ENCODE assay signal across 7 cellular contexts in the genomic region with DNA sequence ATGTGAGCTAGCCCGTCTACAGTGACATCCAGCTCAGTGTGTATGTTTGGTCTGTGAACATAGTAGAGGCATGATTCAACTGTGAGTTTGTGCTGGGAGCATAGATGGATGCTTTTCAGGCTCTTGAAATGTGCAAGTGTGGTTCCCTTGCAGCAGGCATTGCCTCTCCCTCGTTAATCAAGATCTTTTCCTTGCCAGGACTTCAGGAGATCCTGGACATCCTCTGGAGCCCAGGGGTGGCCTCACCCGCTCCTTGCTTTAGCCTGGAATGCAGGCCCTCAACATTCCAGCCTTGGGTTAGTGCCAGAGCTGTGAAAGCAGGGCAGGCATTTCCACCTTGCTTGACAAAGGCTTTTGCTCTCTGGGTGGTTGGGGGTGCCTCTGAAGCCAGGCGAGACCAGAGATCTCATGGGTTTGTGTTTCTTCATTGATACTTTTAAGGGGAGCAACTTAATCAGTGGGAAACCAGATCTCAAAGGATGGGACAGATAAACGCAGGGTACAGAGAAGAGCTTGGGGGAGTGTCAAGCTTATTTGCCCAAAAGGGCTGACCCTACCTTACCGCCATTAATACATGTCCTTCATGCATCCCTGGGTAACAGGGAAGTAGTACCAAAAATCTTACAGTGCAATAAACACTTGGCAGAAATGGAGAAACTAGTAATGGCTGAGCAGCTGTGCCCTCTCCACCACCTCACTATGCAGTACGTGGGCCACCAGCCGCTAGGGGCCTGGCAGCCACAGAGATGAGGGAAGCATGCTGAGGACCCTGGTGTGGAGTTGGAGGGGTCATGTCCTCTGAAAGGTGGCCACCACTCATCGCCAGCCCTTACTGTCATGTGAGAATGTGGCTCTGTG.
DNase-seq lines count a peak whose midpoint lies in the region; FAIRE-seq and TF ChIP-seq lines count a peak whose summit lies in the region.

No MANE protein-coding gene starts in this region.

- peak overlapping the region; percentile 59 for H3K4me2 ChIP-seq in Karpas-422 (ENCODE audit: low read depth, low read length, poor library complexity, severe bottlenecking)

- H3K79me2 ChIP-seq in Karpas-422 (ENCODE audit: low read length) = peaks cover 94% of the 10 kb centered on the region

- peaks cover 95% of the 10 kb centered on the region for H3K4me1 ChIP-seq in Karpas-422 (ENCODE audit: low read length)
- H3K4me1 ChIP-seq in neutrophil (ENCODE audit: control insufficient read depth in 1 of 2, insufficient read depth in 1 of 2, low read depth in 1 of 2, low read length in 1 of 2) = peaks cover 93 to 96% of the 10 kb centered on the region in 2 experiments

- H3K27ac ChIP-seq in Karpas-422 (ENCODE audit: low read length) (peak overlapping the region; percentile 90), neutrophil (peak overlapping the region; percentile 95)

- no peak for FAIRE-seq in RCC 7860 (lab: Jason Lieb, UNC)

- H3K27me3 ChIP-seq in Karpas-422 (ENCODE audit: low read length) (no peaks in the 10 kb centered on the region), neutrophil (no peaks in the 10 kb centered on the region)

- H2AFZ ChIP-seq in Karpas-422 (ENCODE audit: low read length) = no peak overlapping the region

- peak overlapping the region; percentile 27; the same call in 1 of the 2 replicates for H3K4me3 ChIP-seq in Karpas-422 (ENCODE audit: low read length)
- peak overlapping the region; percentile 30 to 50 for H3K4me3 ChIP-seq in neutrophil (ENCODE audit: low read depth in 1 of 2, low read length in 1 of 2)

- H3K9ac ChIP-seq in Karpas-422 (ENCODE audit: low read length) = peak overlapping the region; percentile 56

- no peaks in the 10 kb centered on the region for H3K9me3 ChIP-seq in Karpas-422 (ENCODE audit: low read length)
- no peaks in the 10 kb centered on the region for H3K9me3 ChIP-seq in neutrophil

- DNase-seq in Daoy (ENCODE audit: low read depth) = peak; percentile 41
- peak; percentile 70 for DNase-seq in Karpas-422
- peak; percentile 39 for DNase-seq in dermis blood vessel endothelial cell
- DNase-seq in GM20000 (ENCODE audit: low spot score) = no peak
- no peak for DNase-seq in NCI-H526 treated with DMSO at 0.1 percent for 48 hours (lab: John Stamatoyannopoulos, UW)
- DNase-seq in RCC 7860 (ENCODE audit: low spot score) = no peak

- H3K9me2 ChIP-seq in Karpas-422 (replicated peaks; ENCODE audit: insufficient read depth, low read length) = no peaks in the 10 kb centered on the region

- H3K36me3 ChIP-seq in Karpas-422 (ENCODE audit: insufficient read depth, low read length) (peaks cover 13% of the 10 kb centered on the region), neutrophil (peaks cover 5% of the 10 kb centered on the region)

- TF ChIP-seq CTCF in neutrophil (IDR thresholded peaks at IDR 0.05) (no peak), GM20000 (IDR thresholded peaks at IDR 0.05; ENCODE audit: extremely low read depth, missing control alignments) (no peak)

- peaks cover 3% of the 10 kb centered on the region; the same call in 1 of the 2 replicates for H4K20me1 ChIP-seq in Karpas-422 (ENCODE audit: insufficient read depth, low read depth, low read length)

Comparison
In these comparisons a context has a peak if more than half of its experiments do, and no peak if none do; other contexts are left out.
1. DNase-seq: peak in Daoy (single experiment), Karpas-422 (single experiment) and dermis blood vessel endothelial cell (single experiment); none in GM20000 (single experiment), NCI-H526 treated with DMSO at 0.1 percent for 48 hours (single experiment) and RCC 7860 (single experiment).